In the genomic region with DNA sequence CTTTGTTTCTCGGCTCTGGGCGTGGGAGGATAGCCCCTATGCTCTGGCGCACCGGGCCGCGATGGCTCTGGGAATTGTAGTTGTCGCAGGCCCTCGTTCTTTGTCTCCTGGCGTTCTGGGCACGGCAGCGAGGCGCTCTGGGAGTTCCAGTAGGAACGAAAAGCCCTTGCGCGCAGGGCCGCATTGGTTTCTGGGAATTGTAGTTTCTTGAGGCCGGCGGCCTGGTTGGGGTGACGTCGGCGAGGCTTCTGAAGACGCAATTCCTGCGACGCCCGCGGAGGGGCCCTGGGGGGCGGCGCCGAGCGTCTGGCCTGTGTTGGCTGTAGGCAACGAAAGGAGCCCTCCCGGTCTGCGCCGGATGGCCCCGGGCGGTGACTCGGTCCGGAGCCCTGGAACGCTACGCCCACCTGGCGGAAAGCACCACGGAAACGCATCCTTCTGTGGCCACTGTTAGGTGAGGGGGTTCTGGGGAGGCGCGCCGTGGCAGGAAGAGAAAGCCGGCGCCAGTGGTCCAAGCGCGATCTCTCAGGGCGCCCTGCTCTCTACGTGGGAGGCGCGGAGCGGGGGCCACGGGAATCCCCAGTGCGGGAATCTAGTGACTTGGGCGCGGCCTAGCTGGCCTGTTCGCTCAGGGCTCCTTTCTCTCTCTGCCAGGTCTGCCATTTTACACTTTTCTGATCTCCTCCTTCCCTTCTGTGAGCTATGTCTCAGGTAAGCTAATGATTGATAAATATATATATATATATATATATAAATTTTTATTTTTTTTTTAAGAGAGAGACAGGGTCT, we compare ENCODE assay signal across 8 cellular contexts. TPM values are rescaled to one million over a fixed set of nuclear protein-coding genes. Genes with fewer than 3 reads are reported as not detected.
A peak's percentile ranks its signal among the peaks of the same experiment; 100 is the strongest.
DNase-seq lines count a peak whose midpoint lies in the region; ATAC-seq and TF ChIP-seq lines count a peak whose summit lies in the region.

TSS of gene ZNF140 (plus strand) at position 305 of the 789 bp plus-strand sequence. CDS start at position 703, 398 bp downstream.

- peak within 1 kb of the TSS; percentile 83 for H3K9ac ChIP-seq in MM.1S (ENCODE audit: low read length)

- peaks cover 4% of the 10 kb centered on the region for H3K4me1 Mint-ChIP-seq in activated naive CD8-positive, alpha-beta T cell treated with anti-CD3 and anti-CD28 coated beads, Interleukin-2, amount 10 ng/mL, durations not matched to agents 7 days and 5 days

- peak; percentile 74 for TF ChIP-seq POLR2A in ovary (IDR thresholded peaks at IDR 0.05)

- POLR2A ChIA-PET in activated naive CD8-positive, alpha-beta T cell treated with anti-CD3 and anti-CD28 coated beads, Interleukin-2, amount 10 ng/mL, durations not matched to agents 7 days and 5 days (lab: Charles Lee), result interaction anchor here (1.0 to 2.6 kb wide), 7 partner anchors 43 to 172 kb away, joined by 3 to 29 read pairs (median 6); partner anchors contain the start of genes ZNF10, ZNF26, ZNF268 and ZNF84

- H3F3A ChIP-seq in MM.1S (ENCODE audit: insufficient read depth, low read length), result no peaks in the 10 kb centered on the region

- TF ChIP-seq EP300 in ovary (IDR thresholded peaks at IDR 0.05), result no peak

- no peak within 1 kb of the TSS for H3K27ac Mint-ChIP-seq in activated naive CD8-positive, alpha-beta T cell treated with anti-CD3 and anti-CD28 coated beads, Interleukin-2, amount 10 ng/mL, durations not matched to agents 7 days and 5 days

- H3K27me3 ChIP-seq in H7 (ENCODE audit: control insufficient read depth, insufficient read depth, low read length) (no peaks in the 10 kb centered on the region), MM.1S (replicated peaks; ENCODE audit: insufficient read depth, low read length) (no peaks in the 10 kb centered on the region), ovary (no peaks in the 10 kb centered on the region), tibial artery (no peaks in the 10 kb centered on the region)

- no peak within 1 kb of the TSS for H3K4me3 Mint-ChIP-seq in activated naive CD8-positive, alpha-beta T cell treated with anti-CD3 and anti-CD28 coated beads, Interleukin-2, amount 10 ng/mL, durations not matched to agents 7 days and 5 days

- no peak for TF ChIP-seq CTCF in MM.1S (IDR thresholded peaks at IDR 0.05; ENCODE audit: low read length)
- peak in 2 of 3 donors; percentile 50 to 57 for TF ChIP-seq CTCF in ovary (IDR thresholded peaks at IDR 0.05)
- peak; percentile 30 to 47 for TF ChIP-seq CTCF in tibial artery (IDR thresholded peaks at IDR 0.05)

- no peaks in the 10 kb centered on the region for H3K27me3 Mint-ChIP-seq in activated naive CD8-positive, alpha-beta T cell treated with anti-CD3 and anti-CD28 coated beads, Interleukin-2, amount 10 ng/mL, durations not matched to agents 7 days and 5 days

- no peaks in the 10 kb centered on the region for H3K9me2 ChIP-seq in MM.1S (replicated peaks; ENCODE audit: insufficient read depth, low read length)

- H4K20me1 ChIP-seq in MM.1S (ENCODE audit: insufficient read depth, low read length), result no peaks in the 10 kb centered on the region

- peak within 1 kb of the TSS; percentile 43 for H3K4me2 ChIP-seq in MM.1S (ENCODE audit: low read depth, low read length)

- H3K4me3 ChIP-seq in H7 (ENCODE audit: insufficient read depth, low read depth, low read length) (peak within 1 kb of the TSS; percentile 90), MM.1S (ENCODE audit: low read length) (peak within 1 kb of the TSS; percentile 73), ovary (peak within 1 kb of the TSS; percentile 53), tibial artery (peak within 1 kb of the TSS; percentile 87 to 89)

- H3K9me3 Mint-ChIP-seq in activated naive CD8-positive, alpha-beta T cell treated with anti-CD3 and anti-CD28 coated beads, Interleukin-2, amount 10 ng/mL, durations not matched to agents 7 days and 5 days, result peaks cover 29% of the 10 kb centered on the region

- peaks cover 44% of the 10 kb centered on the region for H3K36me3 Mint-ChIP-seq in activated naive CD8-positive, alpha-beta T cell treated with anti-CD3 and anti-CD28 coated beads, Interleukin-2, amount 10 ng/mL, durations not matched to agents 7 days and 5 days

- no peaks in the 10 kb centered on the region for H3K79me2 ChIP-seq in MM.1S (ENCODE audit: low read length)

- ATAC-seq in activated naive CD8-positive, alpha-beta T cell treated with anti-CD3 and anti-CD28 coated beads, Interleukin-2, amount 10 ng/mL, durations not matched to agents 7 days and 5 days (ENCODE audit: low read depth), result peak; percentile 67
- ATAC-seq in Right ventricle myocardium inferior, result peak; percentile 87

- no peaks in the 10 kb centered on the region for H3K9me3 ChIP-seq in MM.1S (replicated peaks; ENCODE audit: insufficient read depth, low read length)
- peaks cover 7 to 44% of the 10 kb centered on the region in 2 donors for H3K9me3 ChIP-seq in ovary
- H3K9me3 ChIP-seq in tibial artery, result peaks cover 0 to 81% (median 63%) of the 10 kb centered on the region in 3 donors

- DNase-seq in GM04503 (ENCODE audit: low read depth) (peak; percentile 81), H7 (peak; percentile 94), MM.1S (peak; percentile 85), SK-N-DZ (ENCODE audit: low spot score) (peak; percentile 99), Right ventricle myocardium inferior (ENCODE audit: missing footprints) (peak; percentile 98), ovary (peak; percentile 93 to 97 (median 96)), tibial artery (peak; percentile 95 to 98)
- peak; percentile 96 for DNase-seq in activated naive CD8-positive, alpha-beta T cell treated with anti-CD3 and anti-CD28 coated beads, Interleukin-2, amount 10 ng/mL, durations not matched to agents 7 days and 5 days

- peaks cover 14% of the 10 kb centered on the region for H3K36me3 ChIP-seq in H7 (replicated peaks; ENCODE audit: control insufficient read depth, insufficient read depth, low read length)
- H3K36me3 ChIP-seq in MM.1S (replicated peaks; ENCODE audit: insufficient read depth, low read length), result no peaks in the 10 kb centered on the region; the same call in 1 of the 2 replicates
- H3K36me3 ChIP-seq in ovary, result peaks cover 3% of the 10 kb centered on the region
- H3K36me3 ChIP-seq in tibial artery, result peaks cover 40 to 48% (median 42%) of the 10 kb centered on the region in 3 donors

- H2AFZ ChIP-seq in MM.1S (ENCODE audit: low read length), result peak within 1 kb of the TSS; percentile 85

- WGBS in ovary, 3 donors, result 0 to 1% (median 0%) methylated on average over 49 to 60 of the region's 60 CpGs

- H3K27ac ChIP-seq in MM.1S (ENCODE audit: low read length) (peak within 1 kb of the TSS; percentile 95), ovary (peak within 1 kb of the TSS; percentile 89 to 98), tibial artery (peak within 1 kb of the TSS; percentile 96 to 99)

- intact Hi-C loops in Right ventricle myocardium inferior (cut with DNase I) (loop anchor here (1.0 kb wide), 4 partner anchors 44 to 100 kb away; partner anchors contain the start of genes ZNF10, ZNF26, ZNF268 and ZNF84), ovary (cut with DNase I) (loop anchor here in 2 of 4 donors (2.0 to 5.0 kb wide), 2 partner anchors 44 to 46 kb away; partner anchors contain the start of gene ZNF84 (in 1 of the 2)), tibial artery (cut with DNase I; ENCODE audit: low total_unique reads) (loop anchor here (2.0 to 5.0 kb wide), 2 partner anchors 44 to 48 kb away; partner anchors contain the start of gene ZNF84)

- no peaks in the 10 kb centered on the region for H3K4me1 ChIP-seq in MM.1S (ENCODE audit: low read length)
- no peaks in the 10 kb centered on the region for H3K4me1 ChIP-seq in ovary (ENCODE audit: insufficient read depth)
- H3K4me1 ChIP-seq in tibial artery, result peaks cover 0 to 17% (median 8%) of the 10 kb centered on the region in 4 donors

RNA-seq across cellular contexts. Expression of gene ZNF140, which starts in this region (rescaled TPM):
- total RNA-seq in H7 (2014; rRNA removed; shearing (Covaris generic)), result 13.4 and 15.1 TPM in 2 replicates
- polyA plus RNA-seq in SK-N-DZ (2014; cell fraction: cytosol; rRNA removed), result 22.1 and 24.3 TPM in 2 replicates
- 22.6 and 24.0 TPM in 2 replicates for polyA plus RNA-seq in SK-N-DZ (2014; cell fraction: nucleus; rRNA removed)
- 10 to 100 TPM; 18.2 to 19.8 TPM for total RNA-seq in activated naive CD8-positive, alpha-beta T cell treated with anti-CD3 and anti-CD28 coated beads, Interleukin-2, amount 10 ng/mL, durations not matched to agents 7 days and 5 days
- total RNA-seq in Right ventricle myocardium inferior (6.3 TPM), ovary (10 to 100 TPM; 17.8 to 26.3 (median 19.9) TPM)
- 10 to 100 TPM; 21.1 to 21.5 TPM for polyA plus RNA-seq in ovary

Comparison
In these comparisons a context has a peak if more than half of its experiments do, and no peak if none do; other contexts are left out.
1. Peak in every context shown above with its lines: DNase-seq, ATAC-seq, H3K4me3 ChIP-seq and H3K27ac ChIP-seq.